Comparison of ENCODE assay signal across 15 cellular contexts in genomic region chr5:1481999-1482381, GRCh38. TPM values are rescaled to one million over a fixed set of nuclear protein-coding genes. Genes with fewer than 3 reads are reported as not detected.
"Had no signal": no experiment of that assay in that cellular context is flagged by ENCODE, and none has a peak within 500 bp of the region (broad histone marks: within the 10 kb centered on the region; RNA-seq: fewer than 3 reads in every experiment).

No MANE protein-coding gene starts in this region.

- H3K27me3 Mint-ChIP-seq: T-cell had no signal

- H3K36me3 Mint-ChIP-seq: activated naive CD4-positive, alpha-beta T cell treated with anti-CD3 and anti-CD28 coated beads, Interleukin-2, amount 50 U/mL, for 72 hours had no signal

- DNase-seq: activated CD4-positive, alpha-beta T cell treated with anti-CD3 and anti-CD28 coated beads, Interleukin-2, amount 50 U/mL, for 1 hour; activated effector memory CD4-positive, alpha-beta T cell treated with anti-CD3 and anti-CD28 coated beads, Interleukin-2, amount 50 U/mL, for 16 hours; amniotic stem cell; body of pancreas; cerebellar nuclear complex; hippocampal formation; substantia nigra; T-cell; transverse colon had no signal

- H3K9me3 Mint-ChIP-seq: activated naive CD4-positive, alpha-beta T cell treated with anti-CD3 and anti-CD28 coated beads, Interleukin-2, amount 50 U/mL, for 72 hours; mesothelial cell of epicardium; stimulated activated effector memory CD8-positive, alpha-beta T cell treated with anti-CD3 and anti-CD28 coated beads, Interleukin-12 subunit alpha, Interleukin-12 subunit beta, amount 100 ng/mL, for 72 hours; T-cell had no signal

- H3K4me3 Mint-ChIP-seq: mesothelial cell of epicardium; stimulated activated effector memory CD8-positive, alpha-beta T cell treated with anti-CD3 and anti-CD28 coated beads, Interleukin-12 subunit alpha, Interleukin-12 subunit beta, amount 100 ng/mL, for 72 hours; T-cell had no signal

- H3K4me1 Mint-ChIP-seq: mesothelial cell of epicardium had no signal

- H3K27ac ChIP-seq: body of pancreas, right atrium auricular region, transverse colon had no signal

- ATAC-seq: activated naive CD4-positive, alpha-beta T cell treated with anti-CD3 and anti-CD28 coated beads, Interleukin-2, amount 50 U/mL, for 72 hours; body of pancreas; stimulated activated effector memory CD8-positive, alpha-beta T cell treated with anti-CD3 and anti-CD28 coated beads, Interleukin-12 subunit alpha, Interleukin-12 subunit beta, amount 100 ng/mL, for 72 hours; T-cell had no signal

- H3K27ac Mint-ChIP-seq: mesothelial cell of epicardium, T-cell had no signal

RNA-seq across cellular contexts. Expression of gene SLC6A3, which starts 36.8 kb away (rescaled TPM):
- total RNA-seq: activated naive CD4-positive, alpha-beta T cell treated with anti-CD3 and anti-CD28 coated beads, Interleukin-2, amount 50 U/mL, for 72 hours; body of pancreas; dermis blood vessel endothelial cell; glomerular endothelial cell; transverse colon had no signal
